Comparison of ENCODE assay signal across 2 cellular contexts in the genomic region with DNA sequence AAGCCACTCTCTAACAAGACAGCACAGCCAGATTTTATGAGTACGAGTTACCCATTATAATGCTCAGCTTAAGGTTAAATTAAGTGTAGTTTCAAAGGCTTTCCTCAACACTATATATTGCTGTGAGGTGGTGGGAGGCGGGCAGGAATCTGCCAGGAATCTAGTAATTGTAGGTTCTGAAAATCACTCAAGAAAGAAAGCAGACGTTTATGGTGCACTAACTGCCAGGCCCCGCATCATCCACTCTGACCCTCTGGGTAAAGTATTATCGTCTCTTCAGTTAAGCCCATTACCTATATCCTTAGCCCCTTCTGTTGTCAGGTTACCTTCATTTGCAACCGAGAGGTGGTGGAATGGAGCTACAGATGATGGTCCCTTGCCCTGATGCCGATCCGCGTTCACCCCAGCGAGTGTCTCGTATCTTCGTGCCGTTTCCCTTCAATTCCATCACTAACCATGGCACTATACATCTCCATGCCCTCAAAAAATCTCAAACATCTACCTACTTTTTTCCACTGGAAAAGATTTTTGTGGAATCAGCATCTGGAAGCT.
TF ChIP-seq lines count a peak whose summit lies in the region.

No MANE protein-coding gene starts in this region.

TF ChIP-seq in GM23338, 12 proteins besides CTCF, POLR2A, EP300 and RAD21:
- TF ChIP-seq EZH2 (IDR thresholded peaks at IDR 0.05; ENCODE audit: low read depth, unreplicated experiment) (no peak), CREB1 (CRISPR knock-in tag; IDR thresholded peaks at IDR 0.05; ENCODE audit: low read depth) (no peak), POLR2AphosphoS5 (IDR thresholded peaks at IDR 0.05; ENCODE audit: low read depth) (no peak), JUNB (IDR thresholded peaks at IDR 0.05; ENCODE audit: unreplicated experiment) (no peak), ZNF331 (CRISPR knock-in tag; IDR thresholded peaks at IDR 0.05; ENCODE audit: low read depth) (no peak), EZH2phosphoT487 (IDR thresholded peaks at IDR 0.05; ENCODE audit: unreplicated experiment) (no peak), ZNF114 (CRISPR knock-in tag; IDR thresholded peaks at IDR 0.05) (no peak), NANOG (IDR thresholded peaks at IDR 0.05; ENCODE audit: borderline replicate concordance) (no peak), STAT1 (IDR thresholded peaks at IDR 0.05; ENCODE audit: unreplicated experiment) (no peak)
- TF ChIP-seq, protein P1, sequence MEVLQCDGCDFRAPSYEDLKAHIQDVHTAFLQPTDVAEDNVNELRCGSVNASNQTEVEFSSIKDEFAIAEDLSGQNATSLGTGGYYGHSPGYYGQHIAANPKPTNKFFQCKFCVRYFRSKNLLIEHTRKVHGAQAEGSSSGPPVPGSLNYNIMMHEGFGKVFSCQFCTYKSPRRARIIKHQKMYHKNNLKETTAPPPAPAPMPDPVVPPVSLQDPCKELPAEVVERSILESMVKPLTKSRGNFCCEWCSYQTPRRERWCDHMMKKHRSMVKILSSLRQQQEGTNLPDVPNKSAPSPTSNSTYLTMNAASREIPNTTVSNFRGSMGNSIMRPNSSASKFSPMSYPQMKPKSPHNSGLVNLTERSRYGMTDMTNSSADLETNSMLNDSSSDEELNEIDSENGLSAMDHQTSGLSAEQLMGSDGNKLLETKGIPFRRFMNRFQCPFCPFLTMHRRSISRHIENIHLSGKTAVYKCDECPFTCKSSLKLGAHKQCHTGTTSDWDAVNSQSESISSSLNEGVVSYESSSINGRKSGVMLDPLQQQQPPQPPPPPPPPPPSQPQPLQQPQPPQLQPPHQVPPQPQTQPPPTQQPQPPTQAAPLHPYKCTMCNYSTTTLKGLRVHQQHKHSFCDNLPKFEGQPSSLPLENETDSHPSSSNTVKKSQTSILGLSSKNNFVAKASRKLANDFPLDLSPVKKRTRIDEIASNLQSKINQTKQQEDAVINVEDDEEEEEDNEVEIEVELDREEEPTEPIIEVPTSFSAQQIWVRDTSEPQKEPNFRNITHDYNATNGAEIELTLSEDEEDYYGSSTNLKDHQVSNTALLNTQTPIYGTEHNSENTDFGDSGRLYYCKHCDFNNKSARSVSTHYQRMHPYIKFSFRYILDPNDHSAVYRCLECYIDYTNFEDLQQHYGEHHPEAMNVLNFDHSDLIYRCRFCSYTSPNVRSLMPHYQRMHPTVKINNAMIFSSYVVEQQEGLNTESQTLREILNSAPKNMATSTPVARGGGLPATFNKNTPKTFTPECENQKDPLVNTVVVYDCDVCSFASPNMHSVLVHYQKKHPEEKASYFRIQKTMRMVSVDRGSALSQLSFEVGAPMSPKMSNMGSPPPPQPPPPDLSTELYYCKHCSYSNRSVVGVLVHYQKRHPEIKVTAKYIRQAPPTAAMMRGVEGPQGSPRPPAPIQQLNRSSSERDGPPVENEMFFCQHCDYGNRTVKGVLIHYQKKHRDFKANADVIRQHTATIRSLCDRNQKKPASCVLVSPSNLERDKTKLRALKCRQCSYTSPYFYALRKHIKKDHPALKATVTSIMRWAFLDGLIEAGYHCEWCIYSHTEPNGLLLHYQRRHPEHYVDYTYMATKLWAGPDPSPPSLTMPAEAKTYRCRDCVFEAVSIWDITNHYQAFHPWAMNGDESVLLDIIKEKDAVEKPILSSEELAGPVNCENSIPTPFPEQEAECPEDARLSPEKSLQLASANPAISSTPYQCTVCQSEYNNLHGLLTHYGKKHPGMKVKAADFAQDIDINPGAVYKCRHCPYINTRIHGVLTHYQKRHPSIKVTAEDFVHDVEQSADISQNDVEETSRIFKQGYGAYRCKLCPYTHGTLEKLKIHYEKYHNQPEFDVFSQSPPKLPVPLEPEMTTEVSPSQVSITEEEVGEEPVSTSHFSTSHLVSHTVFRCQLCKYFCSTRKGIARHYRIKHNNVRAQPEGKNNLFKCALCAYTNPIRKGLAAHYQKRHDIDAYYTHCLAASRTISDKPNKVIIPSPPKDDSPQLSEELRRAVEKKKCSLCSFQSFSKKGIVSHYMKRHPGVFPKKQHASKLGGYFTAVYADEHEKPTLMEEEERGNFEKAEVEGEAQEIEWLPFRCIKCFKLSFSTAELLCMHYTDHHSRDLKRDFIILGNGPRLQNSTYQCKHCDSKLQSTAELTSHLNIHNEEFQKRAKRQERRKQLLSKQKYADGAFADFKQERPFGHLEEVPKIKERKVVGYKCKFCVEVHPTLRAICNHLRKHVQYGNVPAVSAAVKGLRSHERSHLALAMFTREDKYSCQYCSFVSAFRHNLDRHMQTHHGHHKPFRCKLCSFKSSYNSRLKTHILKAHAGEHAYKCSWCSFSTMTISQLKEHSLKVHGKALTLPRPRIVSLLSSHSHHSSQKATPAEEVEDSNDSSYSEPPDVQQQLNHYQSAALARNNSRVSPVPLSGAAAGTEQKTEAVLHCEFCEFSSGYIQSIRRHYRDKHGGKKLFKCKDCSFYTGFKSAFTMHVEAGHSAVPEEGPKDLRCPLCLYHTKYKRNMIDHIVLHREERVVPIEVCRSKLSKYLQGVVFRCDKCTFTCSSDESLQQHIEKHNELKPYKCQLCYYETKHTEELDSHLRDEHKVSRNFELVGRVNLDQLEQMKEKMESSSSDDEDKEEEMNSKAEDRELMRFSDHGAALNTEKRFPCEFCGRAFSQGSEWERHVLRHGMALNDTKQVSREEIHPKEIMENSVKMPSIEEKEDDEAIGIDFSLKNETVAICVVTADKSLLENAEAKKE (CRISPR knock-in tag; IDR thresholded peaks at IDR 0.05), result no peak

TF ChIP-seq in K562, 482 proteins besides CTCF, POLR2A, EP300 and RAD21:
- TF ChIP-seq EWSR1 (IDR thresholded peaks at IDR 0.05; ENCODE audit: borderline replicate concordance, low read depth, partially characterized antibody) (no peak), PATZ1 (CRISPR knock-in tag; IDR thresholded peaks at IDR 0.05; ENCODE audit: borderline replicate concordance) (no peak), ZNF316 (IDR thresholded peaks at IDR 0.05) (0 out of 2 replicates have a peak, but pooled peaks have one; percentile 2)
